In the genomic region with DNA sequence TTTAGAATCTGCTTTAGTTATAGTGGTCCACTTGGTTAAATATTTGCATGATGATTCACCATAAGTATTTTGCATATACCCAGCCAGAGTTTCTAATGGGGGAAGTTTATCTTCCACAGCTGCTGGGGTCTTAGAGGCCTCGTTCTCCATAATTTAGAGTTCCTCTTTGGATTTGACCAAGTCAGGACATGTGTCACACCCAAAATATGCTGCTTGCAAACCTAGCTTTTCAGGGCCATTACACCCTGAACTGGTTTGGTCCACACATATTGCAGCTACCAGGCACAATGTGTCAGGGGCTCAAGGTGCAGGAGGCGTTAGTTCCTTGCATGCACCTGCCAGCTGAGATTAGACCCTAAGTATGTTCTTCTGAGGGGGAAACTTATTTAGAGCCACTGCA, we compare ENCODE assay signal across 26 cellular contexts. TPM values are rescaled to one million over a fixed set of nuclear protein-coding genes. Genes with fewer than 3 reads are reported as not detected.
"Had no signal": no experiment of that assay in that cellular context is flagged by ENCODE, and none has a peak within 500 bp of the region (broad histone marks: within the 10 kb centered on the region; RNA-seq: fewer than 3 reads in every experiment).

No MANE protein-coding gene starts in this region.

- H2AFZ ChIP-seq: PC-9 had no signal

- H3K27ac ChIP-seq: brain microvascular endothelial cell, cardiac muscle cell, PC-9 had no signal

- H3K4me3 ChIP-seq: cardiac muscle cell, PC-9 had no signal

- H3K36me3 ChIP-seq: brain microvascular endothelial cell, cardiac muscle cell had no signal

- ATAC-seq: activated CD4-positive, alpha-beta T cell treated with anti-CD3 and anti-CD28 coated beads for 36 hours; activated T-helper 17 cell treated with anti-CD3 and anti-CD28 coated beads, Interleukin-2, amount 50 U/mL, for 72 hours had no signal

- H3K27ac Mint-ChIP-seq: activated CD4-positive, alpha-beta memory T cell treated with anti-CD3 and anti-CD28 coated beads, Interleukin-2, amount 10 ng/mL, durations not matched to agents 7 days and 5 days; activated CD4-positive, alpha-beta T cell treated with anti-CD3 and anti-CD28 coated beads for 36 hours; activated naive CD4-positive, alpha-beta T cell treated with anti-CD3 and anti-CD28 coated beads for 36 hours; activated naive CD8-positive, alpha-beta T cell; activated T-helper 17 cell treated with anti-CD3 and anti-CD28 coated beads, Interleukin-2, amount 50 U/mL, for 72 hours had no signal

- H3K4me3 Mint-ChIP-seq: activated CD4-positive, alpha-beta memory T cell treated with anti-CD3 and anti-CD28 coated beads, Interleukin-2, amount 10 ng/mL, durations not matched to agents 7 days and 5 days; activated CD4-positive, alpha-beta T cell treated with anti-CD3 and anti-CD28 coated beads for 36 hours; activated naive CD4-positive, alpha-beta T cell treated with anti-CD3 and anti-CD28 coated beads for 36 hours; activated naive CD8-positive, alpha-beta T cell; activated T-helper 17 cell treated with anti-CD3 and anti-CD28 coated beads, Interleukin-2, amount 50 U/mL, for 72 hours had no signal

- DNase-seq: activated CD4-positive, alpha-beta memory T cell treated with anti-CD3 and anti-CD28 coated beads, Interleukin-2, amount 10 ng/mL, durations not matched to agents 7 days and 5 days; activated CD4-positive, alpha-beta T cell treated with anti-CD3 and anti-CD28 coated beads for 36 hours; activated CD4-positive, alpha-beta T cell treated with anti-CD3 and anti-CD28 coated beads, Interleukin-2, amount 50 U/mL, for 1 hour; activated gamma-delta T cell; activated naive CD4-positive, alpha-beta T cell treated with anti-CD3 and anti-CD28 coated beads for 36 hours; activated T-cell treated with anti-CD3 and anti-CD28 coated beads for 4 hours; activated T-cell treated with anti-CD3 and anti-CD28 coated beads, Interleukin-2, amount 50 U/mL, for 48 hours; amygdala; brain microvascular endothelial cell; MM.1S; NCI-H1048; NCI-H146; NCI-H187 treated with DMSO at 0.1 percent for 48 hours; NCI-H2107; NCI-H2171 treated with DMSO at 0.1 percent for 48 hours; NCI-H226; NCI-H69; PC-9; SIG-M5; T-helper 2 cell; T1000 had no signal

- H3K4me2 ChIP-seq: PC-9 had no signal

- H3K27me3 ChIP-seq: brain microvascular endothelial cell, cardiac muscle cell had no signal

- H3K4me1 Mint-ChIP-seq: activated CD4-positive, alpha-beta memory T cell treated with anti-CD3 and anti-CD28 coated beads, Interleukin-2, amount 10 ng/mL, durations not matched to agents 7 days and 5 days; activated CD4-positive, alpha-beta T cell treated with anti-CD3 and anti-CD28 coated beads for 36 hours; activated T-helper 17 cell treated with anti-CD3 and anti-CD28 coated beads, Interleukin-2, amount 50 U/mL, for 72 hours had no signal

RNA-seq across cellular contexts. Expression of gene FMO1, which starts 48.6 kb away (rescaled TPM):
- total RNA-seq: activated CD4-positive, alpha-beta memory T cell treated with anti-CD3 and anti-CD28 coated beads, Interleukin-2, amount 10 ng/mL, durations not matched to agents 7 days and 5 days; activated CD4-positive, alpha-beta T cell treated with anti-CD3 and anti-CD28 coated beads for 36 hours; activated CD8-positive, alpha-beta memory T cell treated with anti-CD3 and anti-CD28 coated beads for 36 hours; activated naive CD4-positive, alpha-beta T cell treated with anti-CD3 and anti-CD28 coated beads for 36 hours; activated T-helper 17 cell treated with anti-CD3 and anti-CD28 coated beads, Interleukin-2, amount 50 U/mL, for 72 hours; cardiac muscle cell; NCI-H460; PC-9 had no signal
